In genomic region chr20:58650776-58651547, GRCh38 we compare ENCODE assay signal across 8 cellular contexts. TPM values are rescaled to one million over a fixed set of nuclear protein-coding genes. Genes with fewer than 3 reads are reported as not detected.
DNase-seq lines count a peak whose midpoint lies in the region; ATAC-seq and TF ChIP-seq lines count a peak whose summit lies in the region.

TSS of gene STX16 (plus strand) at chr20:58651283. CDS start at chr20:58652007, 724 bp downstream.

- CTCF ChIA-PET in activated CD4-positive, alpha-beta T cell treated with anti-CD3 and anti-CD28 coated beads, Interleukin-2, amount 10 ng/mL, durations not matched to agents 7 days and 5 days (lab: Charles Lee): interaction anchor here (0.6 to 3.3 kb wide), 36 partner anchors 8 to 558 kb away, joined by 3 to 44 read pairs (median 4); partner anchors contain the start of genes GNAS, GNAS-AS1 and NPEPL1

- ATAC-seq in HG03457 (IDR thresholded peaks at IDR 0.05; ENCODE audit: unreplicated experiment) (peak; percentile 60), left lobe of liver (peak; percentile 91)

- DNase-seq in AG20443 (ENCODE audit: low spot score) (peak; percentile 97), NCI-H526 (lab: John Stamatoyannopoulos, UW) (peak; percentile 89 to 98), dedifferentiated amniotic fluid mesenchymal stem cell (ENCODE audit: extremely low spot score) (peak; percentile 87), left lobe of liver (ENCODE audit: low spot score) (peak; percentile 93)
- peak; percentile 88 for DNase-seq in activated CD4-positive, alpha-beta T cell treated with anti-CD3 and anti-CD28 coated beads, Interleukin-2, amount 10 ng/mL, durations not matched to agents 7 days and 5 days
- DNase-seq in stimulated activated CD4-positive, alpha-beta T cell treated with anti-CD3 and anti-CD28 coated beads, Interleukin-2, amount 100 ng/mL, for 24 hours: peak; percentile 90

- H3K27ac Mint-ChIP-seq in activated CD4-positive, alpha-beta T cell treated with anti-CD3 and anti-CD28 coated beads, Interleukin-2, amount 10 ng/mL, durations not matched to agents 7 days and 5 days: peak within 1 kb of the TSS; percentile 99

- POLR2A ChIA-PET in activated CD4-positive, alpha-beta T cell treated with anti-CD3 and anti-CD28 coated beads, Interleukin-2, amount 10 ng/mL, durations not matched to agents 7 days and 5 days (lab: Charles Lee): interaction anchor here (1.6 to 2.8 kb wide), 2 partner anchors 9 to 262 kb away, joined by 5 to 19 read pairs; partner anchors contain the start of gene VAPB

- H3K4me3 Mint-ChIP-seq in activated CD4-positive, alpha-beta T cell treated with anti-CD3 and anti-CD28 coated beads, Interleukin-2, amount 10 ng/mL, durations not matched to agents 7 days and 5 days: peak within 1 kb of the TSS; percentile 90

- H3K36me3 Mint-ChIP-seq in activated CD4-positive, alpha-beta T cell treated with anti-CD3 and anti-CD28 coated beads, Interleukin-2, amount 10 ng/mL, durations not matched to agents 7 days and 5 days (ENCODE audit: low read depth): peaks cover 23% of the 10 kb centered on the region

- TF ChIP-seq POLR2A in GM19193 (IDR thresholded peaks at IDR 0.05; ENCODE audit: extremely low read depth, insufficient read depth, insufficient read length): peak; percentile 77

- H3K27me3 Mint-ChIP-seq in activated CD4-positive, alpha-beta T cell treated with anti-CD3 and anti-CD28 coated beads, Interleukin-2, amount 10 ng/mL, durations not matched to agents 7 days and 5 days: no peaks in the 10 kb centered on the region

- H3K9me3 Mint-ChIP-seq in activated CD4-positive, alpha-beta T cell treated with anti-CD3 and anti-CD28 coated beads, Interleukin-2, amount 10 ng/mL, durations not matched to agents 7 days and 5 days: no peaks in the 10 kb centered on the region

- peaks cover 22% of the 10 kb centered on the region for H3K4me1 Mint-ChIP-seq in activated CD4-positive, alpha-beta T cell treated with anti-CD3 and anti-CD28 coated beads, Interleukin-2, amount 10 ng/mL, durations not matched to agents 7 days and 5 days

RNA-seq across cellular contexts. Expression of gene STX16, which starts in this region (rescaled TPM):
- total RNA-seq in activated CD4-positive, alpha-beta T cell treated with anti-CD3 and anti-CD28 coated beads, Interleukin-2, amount 10 ng/mL, durations not matched to agents 7 days and 5 days: 100 to 1,000 TPM; 163 to 173 TPM
- 25.7 TPM for total RNA-seq in left lobe of liver

Comparison
In these comparisons a context has a peak if more than half of its experiments do, and no peak if none do; other contexts are left out.
1. Peak in every context shown above with its lines: DNase-seq and ATAC-seq.